18 cellular contexts compared by ENCODE assay signal in the genomic region with DNA sequence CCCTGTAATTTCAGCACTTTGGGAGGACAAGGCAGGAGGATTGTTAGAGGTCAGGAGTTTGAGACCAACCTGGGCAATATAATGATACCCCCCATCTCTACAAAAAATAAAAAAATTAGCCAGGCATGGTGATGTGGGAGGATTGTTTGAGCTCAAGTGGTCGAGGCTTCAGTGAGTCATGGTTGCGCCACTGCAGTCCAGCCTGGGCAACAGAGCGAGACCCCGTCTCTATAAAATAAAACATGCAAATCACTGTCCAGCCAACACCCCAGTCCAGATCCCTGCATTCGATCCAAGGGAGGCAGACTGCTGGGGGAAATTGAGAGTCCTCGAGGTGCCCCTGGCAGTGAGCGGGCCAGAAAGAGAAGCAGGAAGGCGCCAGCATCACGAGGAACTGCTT. TPM values are rescaled to one million over a fixed set of nuclear protein-coding genes. Genes with fewer than 3 reads are reported as not detected.
DNase-seq lines count a peak whose midpoint lies in the region; ATAC-seq, FAIRE-seq and TF ChIP-seq lines count a peak whose summit lies in the region.
"Had no signal": no experiment of that assay in that cellular context is flagged by ENCODE, and none has a peak within 500 bp of the region (broad histone marks: within the 10 kb centered on the region; RNA-seq: fewer than 3 reads in every experiment).

No MANE protein-coding gene starts in this region.

- no peak overlapping the region for H2AFZ ChIP-seq in astrocyte (ENCODE audit: low read depth, low read length)

- no peak overlapping the region for H3K4me3 Mint-ChIP-seq in activated CD4-positive, alpha-beta memory T cell treated with anti-CD3 and anti-CD28 coated beads for 36 hours
- H3K4me3 Mint-ChIP-seq in activated CD4-positive, alpha-beta memory T cell treated with anti-CD3 and anti-CD28 coated beads, Interleukin-2, amount 10 ng/mL, durations not matched to agents 7 days and 5 days, result no peak overlapping the region
- no peak overlapping the region for H3K4me3 Mint-ChIP-seq in CD8-positive, alpha-beta T cell
- no peak overlapping the region for H3K4me3 Mint-ChIP-seq in astrocyte (ENCODE audit: unreplicated experiment)
- no peak overlapping the region for H3K4me3 Mint-ChIP-seq in stimulated activated effector memory CD8-positive, alpha-beta T cell treated with anti-CD3 and anti-CD28 coated beads, Interleukin-12 subunit alpha, Interleukin-12 subunit beta, amount 100 ng/mL, for 72 hours

- peaks cover 7% of the 10 kb centered on the region for H3K4me1 Mint-ChIP-seq in activated CD4-positive, alpha-beta memory T cell treated with anti-CD3 and anti-CD28 coated beads for 36 hours (ENCODE audit: low read depth)
- H3K4me1 Mint-ChIP-seq in activated CD4-positive, alpha-beta memory T cell treated with anti-CD3 and anti-CD28 coated beads, Interleukin-2, amount 10 ng/mL, durations not matched to agents 7 days and 5 days, result peaks cover 23% of the 10 kb centered on the region
- peaks cover 10% of the 10 kb centered on the region for H3K4me1 Mint-ChIP-seq in CD8-positive, alpha-beta T cell (ENCODE audit: low read depth)
- H3K4me1 Mint-ChIP-seq in astrocyte (ENCODE audit: low read depth, unreplicated experiment), result peaks cover 12% of the 10 kb centered on the region
- peaks cover 26% of the 10 kb centered on the region for H3K4me1 Mint-ChIP-seq in stimulated activated effector memory CD8-positive, alpha-beta T cell treated with anti-CD3 and anti-CD28 coated beads, Interleukin-12 subunit alpha, Interleukin-12 subunit beta, amount 100 ng/mL, for 72 hours

- H3K4me2 ChIP-seq in astrocyte (ENCODE audit: low read length), result no peak overlapping the region

- no peaks in the 10 kb centered on the region for H3K9me3 Mint-ChIP-seq in activated CD4-positive, alpha-beta memory T cell treated with anti-CD3 and anti-CD28 coated beads for 36 hours
- no peaks in the 10 kb centered on the region for H3K9me3 Mint-ChIP-seq in activated CD4-positive, alpha-beta memory T cell treated with anti-CD3 and anti-CD28 coated beads, Interleukin-2, amount 10 ng/mL, durations not matched to agents 7 days and 5 days
- no peaks in the 10 kb centered on the region for H3K9me3 Mint-ChIP-seq in CD8-positive, alpha-beta T cell
- no peaks in the 10 kb centered on the region for H3K9me3 Mint-ChIP-seq in astrocyte (ENCODE audit: unreplicated experiment)
- H3K9me3 Mint-ChIP-seq in stimulated activated effector memory CD8-positive, alpha-beta T cell treated with anti-CD3 and anti-CD28 coated beads, Interleukin-12 subunit alpha, Interleukin-12 subunit beta, amount 100 ng/mL, for 72 hours, result no peaks in the 10 kb centered on the region

- H3K36me3 Mint-ChIP-seq in activated CD4-positive, alpha-beta memory T cell treated with anti-CD3 and anti-CD28 coated beads for 36 hours, result peaks cover 17% of the 10 kb centered on the region
- peaks cover 42% of the 10 kb centered on the region for H3K36me3 Mint-ChIP-seq in activated CD4-positive, alpha-beta memory T cell treated with anti-CD3 and anti-CD28 coated beads, Interleukin-2, amount 10 ng/mL, durations not matched to agents 7 days and 5 days (ENCODE audit: low read depth)
- H3K36me3 Mint-ChIP-seq in CD8-positive, alpha-beta T cell, result peaks cover 63% of the 10 kb centered on the region
- H3K36me3 Mint-ChIP-seq in astrocyte (ENCODE audit: low read depth, unreplicated experiment), result peaks cover 25% of the 10 kb centered on the region
- peaks cover 63% of the 10 kb centered on the region for H3K36me3 Mint-ChIP-seq in stimulated activated effector memory CD8-positive, alpha-beta T cell treated with anti-CD3 and anti-CD28 coated beads, Interleukin-12 subunit alpha, Interleukin-12 subunit beta, amount 100 ng/mL, for 72 hours

- DNase-seq in activated CD4-positive, alpha-beta memory T cell treated with anti-CD3 and anti-CD28 coated beads for 36 hours, result no peak
- no peak for DNase-seq in activated CD4-positive, alpha-beta memory T cell treated with anti-CD3 and anti-CD28 coated beads, Interleukin-2, amount 10 ng/mL, durations not matched to agents 7 days and 5 days
- no peak for DNase-seq in CD8-positive, alpha-beta T cell
- DNase-seq in astrocyte (ENCODE audit: low read depth) (no peak), iPS-NIHi7 (ENCODE audit: extremely low spot score) (no peak), NCI-H510A treated with DMSO at 0.1 percent for 48 hours (lab: John Stamatoyannopoulos, UW) (no peak)
- no peak for DNase-seq in stimulated activated effector memory CD8-positive, alpha-beta T cell treated with anti-CD3 and anti-CD28 coated beads, Interleukin-12 subunit alpha, Interleukin-12 subunit beta, amount 100 ng/mL, for 72 hours (ENCODE audit: low spot score in 2 of 2)
- DNase-seq: Calu3, DMS53, HCEC 1CT, NCI-H1930, NCI-H2171, NCI-H446, PC-3 had no signal

- intact Hi-C loops in activated CD4-positive, alpha-beta memory T cell treated with anti-CD3 and anti-CD28 coated beads for 36 hours (cut with micrococcal nuclease), result no loop called here
- intact Hi-C loops in CD8-positive, alpha-beta T cell (cut with DNase I, micrococcal nuclease), result no loop called here

- FAIRE-seq in astrocyte (lab: Jason Lieb, UNC), result no peak
- FAIRE-seq: A204.1 had no signal

- peak overlapping the region; percentile 46 for H3K27ac Mint-ChIP-seq in activated CD4-positive, alpha-beta memory T cell treated with anti-CD3 and anti-CD28 coated beads for 36 hours
- no peak overlapping the region for H3K27ac Mint-ChIP-seq in activated CD4-positive, alpha-beta memory T cell treated with anti-CD3 and anti-CD28 coated beads, Interleukin-2, amount 10 ng/mL, durations not matched to agents 7 days and 5 days
- peak overlapping the region; percentile 32 for H3K27ac Mint-ChIP-seq in CD8-positive, alpha-beta T cell
- H3K27ac Mint-ChIP-seq in astrocyte (ENCODE audit: unreplicated experiment), result peak overlapping the region; percentile 75
- H3K27ac Mint-ChIP-seq in stimulated activated effector memory CD8-positive, alpha-beta T cell treated with anti-CD3 and anti-CD28 coated beads, Interleukin-12 subunit alpha, Interleukin-12 subunit beta, amount 100 ng/mL, for 72 hours, result peak overlapping the region; percentile 79

- peaks cover 29% of the 10 kb centered on the region for H3K79me2 ChIP-seq in astrocyte (ENCODE audit: insufficient read depth, low read length)

- ATAC-seq in CD8-positive, alpha-beta T cell, result no peak
- ATAC-seq in stimulated activated effector memory CD8-positive, alpha-beta T cell treated with anti-CD3 and anti-CD28 coated beads, Interleukin-12 subunit alpha, Interleukin-12 subunit beta, amount 100 ng/mL, for 72 hours, result no peak
- no peak for ATAC-seq in HG03571 (IDR thresholded peaks at IDR 0.05; ENCODE audit: unreplicated experiment)
- ATAC-seq: PC-3 had no signal

- no peak overlapping the region for H3K27ac ChIP-seq in CD8-positive, alpha-beta T cell (ENCODE audit: low read depth, low read length)
- H3K27ac ChIP-seq in astrocyte (ENCODE audit: low read depth, low read length), result no peak overlapping the region
- H3K27ac ChIP-seq: C4-2B, SJSA1 had no signal

- H3K9me3 ChIP-seq in CD8-positive, alpha-beta T cell (ENCODE audit: low read length), result no peaks in the 10 kb centered on the region
- H3K9me3 ChIP-seq in astrocyte (ENCODE audit: insufficient read depth, low read depth, low read length), result no peaks in the 10 kb centered on the region
- H3K9me3 ChIP-seq: SJSA1 had no signal

- H3K9ac ChIP-seq in astrocyte (ENCODE audit: low read length), result no peak overlapping the region

- peaks cover 25% of the 10 kb centered on the region for H3K36me3 ChIP-seq in CD8-positive, alpha-beta T cell (ENCODE audit: insufficient read depth, low read length)
- H3K36me3 ChIP-seq in astrocyte (ENCODE audit: insufficient read depth, low read length), result peaks cover 45% of the 10 kb centered on the region

- H3K27me3 ChIP-seq in CD8-positive, alpha-beta T cell (ENCODE audit: insufficient read depth, low read length), result no peaks in the 10 kb centered on the region
- H3K27me3 ChIP-seq in astrocyte (ENCODE audit: insufficient read depth, low read length), result no peaks in the 10 kb centered on the region
- H3K27me3 ChIP-seq: SJSA1 had no signal

- CTCF ChIA-PET in activated CD4-positive, alpha-beta memory T cell treated with anti-CD3 and anti-CD28 coated beads for 36 hours (lab: Charles Lee), result interaction anchor here (0.6 to 1.8 kb wide), 2 partner anchors 14 to 162 kb away, joined by 3 to 11 read pairs; no protein-coding TSS in a partner anchor
- CTCF ChIA-PET in activated CD4-positive, alpha-beta memory T cell treated with anti-CD3 and anti-CD28 coated beads, Interleukin-2, amount 10 ng/mL, durations not matched to agents 7 days and 5 days (lab: Charles Lee), result no interaction called here
- CTCF ChIA-PET in CD8-positive, alpha-beta T cell (lab: Charles Lee), result interaction anchor here (2.1 kb wide), 1 partner anchor 14 kb away, joined by 10 read pairs; no protein-coding TSS in a partner anchor

- peaks cover 86% of the 10 kb centered on the region for H4K20me1 ChIP-seq in astrocyte (ENCODE audit: insufficient read depth, low read length)

- H3K4me3 ChIP-seq in CD8-positive, alpha-beta T cell (ENCODE audit: low read depth, low read length), result no peak overlapping the region
- H3K4me3 ChIP-seq in astrocyte (ENCODE audit: insufficient read depth, low read depth, low read length), result no peak overlapping the region
- H3K4me3 ChIP-seq: SJSA1 had no signal

- no peaks in the 10 kb centered on the region for H3K27me3 Mint-ChIP-seq in activated CD4-positive, alpha-beta memory T cell treated with anti-CD3 and anti-CD28 coated beads for 36 hours
- no peaks in the 10 kb centered on the region for H3K27me3 Mint-ChIP-seq in activated CD4-positive, alpha-beta memory T cell treated with anti-CD3 and anti-CD28 coated beads, Interleukin-2, amount 10 ng/mL, durations not matched to agents 7 days and 5 days
- H3K27me3 Mint-ChIP-seq in CD8-positive, alpha-beta T cell (ENCODE audit: low read depth), result no peaks in the 10 kb centered on the region
- H3K27me3 Mint-ChIP-seq in astrocyte (ENCODE audit: low read depth, unreplicated experiment), result no peaks in the 10 kb centered on the region

- TF ChIP-seq CTCF in CD8-positive, alpha-beta T cell (IDR thresholded peaks at IDR 0.05), result no peak
- TF ChIP-seq CTCF in astrocyte (IDR thresholded peaks at IDR 0.05; ENCODE audit: insufficient read depth, low read depth, low read length), result no peak

- POLR2A ChIA-PET in activated CD4-positive, alpha-beta memory T cell treated with anti-CD3 and anti-CD28 coated beads for 36 hours (lab: Charles Lee), result no interaction called here
- POLR2A ChIA-PET in activated CD4-positive, alpha-beta memory T cell treated with anti-CD3 and anti-CD28 coated beads, Interleukin-2, amount 10 ng/mL, durations not matched to agents 7 days and 5 days (lab: Charles Lee), result no interaction called here
- POLR2A ChIA-PET in CD8-positive, alpha-beta T cell (lab: Charles Lee), result no interaction called here

- H3K4me1 ChIP-seq in CD8-positive, alpha-beta T cell (ENCODE audit: insufficient read depth, low read length), result peaks cover 2% of the 10 kb centered on the region
- peaks cover 17% of the 10 kb centered on the region for H3K4me1 ChIP-seq in astrocyte (ENCODE audit: insufficient read depth, low read length)
- H3K4me1 ChIP-seq: SJSA1 had no signal

RNA-seq across cellular contexts. Expression of a gene that starts 7.0 kb away (rescaled TPM):
- total RNA-seq in activated CD4-positive, alpha-beta memory T cell treated with anti-CD3 and anti-CD28 coated beads for 36 hours, result 10 to 100 TPM; 31.5 to 33.6 TPM
- total RNA-seq in activated CD4-positive, alpha-beta memory T cell treated with anti-CD3 and anti-CD28 coated beads, Interleukin-2, amount 10 ng/mL, durations not matched to agents 7 days and 5 days, result 10 to 100 TPM; 53.2 to 55.3 TPM
- total RNA-seq in CD8-positive, alpha-beta T cell, result 10 to 100 TPM; 30.9 to 32.3 TPM
- 62.4 and 67.1 TPM in 2 replicates for total RNA-seq in astrocyte

RNA-seq across cellular contexts. Expression of a gene that starts 20.8 kb away (rescaled TPM):
- 1 to 10 TPM; 1.2 TPM for total RNA-seq in activated CD4-positive, alpha-beta memory T cell treated with anti-CD3 and anti-CD28 coated beads for 36 hours
- total RNA-seq in activated CD4-positive, alpha-beta memory T cell treated with anti-CD3 and anti-CD28 coated beads, Interleukin-2, amount 10 ng/mL, durations not matched to agents 7 days and 5 days, result under 1 TPM; 0.73 to 0.86 TPM
- 1 to 10 TPM; 3.7 to 3.9 TPM for total RNA-seq in CD8-positive, alpha-beta T cell
- 1.4 TPM in 2 replicates for total RNA-seq in astrocyte

RNA-seq across cellular contexts. Expression of a gene that starts 30.4 kb away (rescaled TPM):
- 10 to 100 TPM; 38.8 to 45.3 TPM for total RNA-seq in activated CD4-positive, alpha-beta memory T cell treated with anti-CD3 and anti-CD28 coated beads for 36 hours
- 10 to 100 TPM; 25.6 to 27.1 TPM for total RNA-seq in activated CD4-positive, alpha-beta memory T cell treated with anti-CD3 and anti-CD28 coated beads, Interleukin-2, amount 10 ng/mL, durations not matched to agents 7 days and 5 days
- total RNA-seq in CD8-positive, alpha-beta T cell, result 10 to 100 TPM; 36.1 to 41.7 TPM
- 35.6 and 41.4 TPM in 2 replicates for total RNA-seq in astrocyte

RNA-seq across cellular contexts. Expression of a gene that starts 35.5 kb away (rescaled TPM):
- 1 to 10 TPM; 3.6 to 3.8 TPM for total RNA-seq in activated CD4-positive, alpha-beta memory T cell treated with anti-CD3 and anti-CD28 coated beads for 36 hours
- total RNA-seq in activated CD4-positive, alpha-beta memory T cell treated with anti-CD3 and anti-CD28 coated beads, Interleukin-2, amount 10 ng/mL, durations not matched to agents 7 days and 5 days, result 1 to 10 TPM; 3.8 to 5.4 TPM
- total RNA-seq in CD8-positive, alpha-beta T cell, result 10 to 100 TPM; 13.7 to 16.9 TPM
- total RNA-seq in astrocyte, result 6.2 TPM in 2 replicates
- total RNA-seq: SJSA1 had no signal
